In the genomic region with DNA sequence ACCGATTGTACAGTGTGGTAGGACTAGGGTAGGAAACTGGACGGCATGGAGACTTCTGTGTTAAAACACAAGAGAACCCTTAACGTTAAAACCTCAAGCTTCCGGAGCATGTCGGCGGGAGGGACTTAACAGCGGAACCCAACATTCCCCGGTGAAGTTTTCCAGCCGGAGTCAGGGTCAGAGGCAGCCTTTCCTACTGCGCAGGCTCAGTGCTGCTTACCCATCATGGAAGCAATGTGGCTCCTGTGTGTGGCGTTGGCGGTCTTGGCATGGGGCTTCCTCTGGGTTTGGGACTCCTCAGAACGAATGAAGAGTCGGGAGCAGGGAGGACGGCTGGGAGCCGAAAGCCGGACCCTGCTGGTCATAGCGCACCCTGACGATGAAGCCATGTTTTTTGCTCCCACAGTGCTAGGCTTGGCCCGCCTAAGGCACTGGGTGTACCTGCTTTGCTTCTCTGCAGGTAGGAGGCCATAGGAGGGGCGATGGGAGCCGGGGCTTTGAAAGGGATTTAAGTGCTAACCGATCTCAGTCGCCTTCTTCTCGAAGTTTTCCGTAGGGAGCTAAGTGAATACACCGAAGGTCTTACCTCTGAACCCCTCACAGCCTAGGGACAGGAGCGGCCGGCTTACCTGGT, we compare ENCODE assay signal across 8 cellular contexts. TPM values are rescaled to one million over a fixed set of nuclear protein-coding genes. Genes with fewer than 3 reads are reported as not detected.
DNase-seq lines count a peak whose midpoint lies in the region; ATAC-seq, FAIRE-seq and TF ChIP-seq lines count a peak whose summit lies in the region.

A gene (plus strand): TSS at position 209 of the 634 bp plus-strand sequence. CDS start 17 bp downstream, at position 226.

- no peaks in the 10 kb centered on the region for H3K9me3 ChIP-seq in HepG2 (ENCODE audit: low read length)

- H3K27ac ChIP-seq in dorsolateral prefrontal cortex (peak within 1 kb of the TSS; percentile 76 to 99 (median 97)), HepG2 (ENCODE audit: extremely low read length, insufficient read depth, low read length) (peak within 1 kb of the TSS; percentile 99)

- TSS peak; percentile 74 for BruUV-seq in HepG2 (replicated peaks; lab: Mats Ljungman, UMichigan)

- no peaks in the 10 kb centered on the region for H3K27me3 ChIP-seq in dorsolateral prefrontal cortex
- H3K27me3 ChIP-seq in HepG2 (ENCODE audit: control insufficient read depth in 1 of 2, insufficient read depth in 2 of 2, low read length in 2 of 2) = no peaks in the 10 kb centered on the region; a peak in 1 of 5 replicates

- POLR2A ChIA-PET in HepG2 (lab: Yijun Ruan, JAX) = interaction anchor here (0.5 to 6.3 kb wide), 14 partner anchors 9 to 221 kb away, joined by 3 to 77 read pairs (median 6); a partner anchor contains a TSS

- FAIRE-seq in HepG2 (lab: Jason Lieb, UNC) = peak; percentile 92

- ATAC-seq in GM18505 (IDR thresholded peaks at IDR 0.05; ENCODE audit: unreplicated experiment) = peak; percentile 36
- ATAC-seq in HG03520 (IDR thresholded peaks at IDR 0.05; ENCODE audit: unreplicated experiment) = peak; percentile 33
- peak; percentile 70 for ATAC-seq in HepG2
- ATAC-seq in GM21528 (IDR thresholded peaks at IDR 0.05; ENCODE audit: low FRiP score, unreplicated experiment) = no peak

- no peaks in the 10 kb centered on the region for H3K36me3 ChIP-seq in HepG2 (replicated peaks in 1 of 2; ENCODE audit: control insufficient read depth in 1 of 2, insufficient read depth in 2 of 2, low read length in 2 of 2)

- H3K4me2 ChIP-seq in HepG2 (ENCODE audit: low read depth, low read length) = peak within 1 kb of the TSS; percentile 93

- TF ChIP-seq EP300 in HepG2 (IDR thresholded peaks at IDR 0.05; ENCODE audit: low read depth in 2 of 2, low read length in 2 of 2) (peak in 1 of 2 experiments; percentile 21; a peak in 2 of 4 replicates), HepG2 (CRISPR knock-in tag; IDR thresholded peaks at IDR 0.05; ENCODE audit: borderline replicate concordance) (peak; percentile 37)

- TF ChIP-seq POLR2A in GM18505 (IDR thresholded peaks at IDR 0.05; ENCODE audit: borderline replicate concordance, extremely low read depth, insufficient read depth, insufficient read length) (peak; percentile 96), HepG2 (IDR thresholded peaks at IDR 0.05; ENCODE audit: insufficient read depth in 1 of 2, low read depth in 2 of 2, low read length in 2 of 2) (peak; percentile 95 to 99)

- DNase-seq in NCI-H774 (lab: John Stamatoyannopoulos, UW) (peak; percentile 74), dorsolateral prefrontal cortex (peak; percentile 76 to 90 (median 88)), HepG2 (ENCODE audit: low spot score) (peak; percentile 93)
- DNase-seq in activated CD4-positive, alpha-beta T cell treated with anti-CD3 and anti-CD28 coated beads, Interleukin-2, amount 50 U/mL, for 48 hours = peak; percentile 91 to 92
- DNase-seq in stimulated activated CD4-positive, alpha-beta T cell treated with anti-CD3 and anti-CD28 coated beads, Interleukin-2, amount 100 ng/mL, for 4 hours (ENCODE audit: low read depth) = peak; percentile 87

- H3K4me3 ChIP-seq in dorsolateral prefrontal cortex = peak within 1 kb of the TSS; percentile 65 to 100 (median 96)
- peak within 1 kb of the TSS; percentile 84 to 91 (median 88) for H3K4me3 ChIP-seq in HepG2 (replicated peaks in 1 of 3; ENCODE audit: insufficient read depth in 1 of 3, low read depth in 2 of 3, low read length in 3 of 3)

- whole genome bisulfite sequencing in HepG2 (ENCODE audit: low lambda C conversion rate) = 2% methylated on average over 18 of the region's 29 CpGs

- H3K4me1 ChIP-seq in HepG2 (ENCODE audit: insufficient read depth, low read length) = peaks cover 33% of the 10 kb centered on the region

- peak within 1 kb of the TSS; percentile 92 for H3K9ac ChIP-seq in HepG2 (ENCODE audit: insufficient read depth, low read depth, low read length)

- peaks cover 15% of the 10 kb centered on the region; the same call in 1 of the 2 replicates for H4K20me1 ChIP-seq in HepG2 (ENCODE audit: insufficient read depth, low read length)

- peak in 41 of 56 donors; percentile 12 to 60 (median 32) for TF ChIP-seq CTCF in dorsolateral prefrontal cortex (IDR thresholded peaks at IDR 0.05 in 54 of 56, conservative IDR thresholded peaks at IDR 0.05 in 2 of 56; ENCODE audit: low read depth in 1 of 56, partially characterized antibody in 56 of 56)
- TF ChIP-seq CTCF in HepG2 (CRISPR knock-in tag; IDR thresholded peaks at IDR 0.05) = peak; percentile 37

- peaks cover 67% of the 10 kb centered on the region for H3K79me2 ChIP-seq in HepG2 (ENCODE audit: insufficient read depth, low read length)

- peak within 1 kb of the TSS; percentile 59 for H2AFZ ChIP-seq in HepG2 (ENCODE audit: low read length)

- CTCF ChIA-PET in HepG2 (lab: Yijun Ruan, JAX; ENCODE audit: low intra/inter-chr PET ratio, low total read pairs) = no interaction called here

- intact Hi-C loops in dorsolateral prefrontal cortex (cut with DNase I) (loop anchor here (5.0 to 10.0 kb wide), 5 partner anchors 70 to 220 kb away; a partner anchor contains a TSS), HepG2 (cut with micrococcal nuclease; ENCODE audit: unreplicated experiment) (loop anchor here (5.0 kb wide), 1 partner anchor 135 kb away; a partner anchor contains a TSS)

- peak; percentile 36; the same call in 1 of the 2 replicates for TF ChIP-seq RAD21 in HepG2 (CRISPR knock-in tag; IDR thresholded peaks at IDR 0.05)

- in situ Hi-C loops in HepG2 (cut with HindIII; ENCODE audit: extremely low pct_ligation_motif_present, low pct_unique_long_range_greater_than_20kb) = no loop called here

TF ChIP-seq in HepG2, 621 proteins besides CTCF, POLR2A, EP300 and RAD21 (continues in another document):
- TF ChIP-seq, protein P1, sequence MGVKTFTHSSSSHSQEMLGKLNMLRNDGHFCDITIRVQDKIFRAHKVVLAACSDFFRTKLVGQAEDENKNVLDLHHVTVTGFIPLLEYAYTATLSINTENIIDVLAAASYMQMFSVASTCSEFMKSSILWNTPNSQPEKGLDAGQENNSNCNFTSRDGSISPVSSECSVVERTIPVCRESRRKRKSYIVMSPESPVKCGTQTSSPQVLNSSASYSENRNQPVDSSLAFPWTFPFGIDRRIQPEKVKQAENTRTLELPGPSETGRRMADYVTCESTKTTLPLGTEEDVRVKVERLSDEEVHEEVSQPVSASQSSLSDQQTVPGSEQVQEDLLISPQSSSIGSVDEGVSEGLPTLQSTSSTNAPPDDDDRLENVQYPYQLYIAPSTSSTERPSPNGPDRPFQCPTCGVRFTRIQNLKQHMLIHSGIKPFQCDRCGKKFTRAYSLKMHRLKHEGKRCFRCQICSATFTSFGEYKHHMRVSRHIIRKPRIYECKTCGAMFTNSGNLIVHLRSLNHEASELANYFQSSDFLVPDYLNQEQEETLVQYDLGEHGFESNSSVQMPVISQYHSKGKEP (CRISPR knock-in tag; IDR thresholded peaks at IDR 0.05) = 0 out of 2 replicates have a peak, but pooled peaks have one; percentile 61
- TF ChIP-seq HDAC1 (CRISPR knock-in tag; IDR thresholded peaks at IDR 0.05) (peak; percentile 92), ZNF790 (CRISPR knock-in tag; IDR thresholded peaks at IDR 0.05; ENCODE audit: borderline replicate concordance) (no peak; the same call in 1 of the 2 replicates), ATF7-NPFF (CRISPR knock-in tag; IDR thresholded peaks at IDR 0.05; ENCODE audit: low read depth) (peak; percentile 54; the same call in 1 of the 2 replicates), TRIM24 (CRISPR knock-in tag; IDR thresholded peaks at IDR 0.05) (no peak), ZNF333 (CRISPR knock-in tag; IDR thresholded peaks at IDR 0.05; ENCODE audit: borderline replicate concordance) (0 out of 2 replicates have a peak, but pooled peaks have one; percentile 66), ZSCAN31 (CRISPR knock-in tag; IDR thresholded peaks at IDR 0.05; ENCODE audit: low read depth) (no peak), EEA1 (CRISPR knock-in tag; IDR thresholded peaks at IDR 0.05; ENCODE audit: borderline replicate concordance) (peak; percentile 71; the same call in 1 of the 2 replicates), MIER3 (CRISPR knock-in tag; IDR thresholded peaks at IDR 0.05; ENCODE audit: borderline replicate concordance) (peak; percentile 98), ZNF543 (CRISPR knock-in tag; IDR thresholded peaks at IDR 0.05) (no peak)

RNA-seq across cellular contexts. Expression of the gene that starts here (rescaled TPM):
- total RNA-seq in dorsolateral prefrontal cortex (10 to 100 TPM; 24.7 to 68.2 (median 43.1) TPM), HepG2 (2016; rRNA removed; fragmentation: Illumina TruSeq; extraction: Trizol) (9.8 and 28.5 TPM in 2 replicates)
- total RNA-seq in HepG2 (2016; cell fraction: cytosol; rRNA removed; fragmentation: Illumina TruSeq; extraction: Trizol; ENCODE audit: low read depth) = 7.4 and 8.4 TPM in 2 replicates
- 9.8 and 25.0 TPM in 2 replicates for total RNA-seq in HepG2 (2016; cell fraction: insoluble cytoplasmic fraction; rRNA removed; fragmentation: Illumina TruSeq; extraction: Trizol)
- 8.9 and 10.6 TPM in 2 replicates for total RNA-seq in HepG2 (2016; cell fraction: membrane; rRNA removed; fragmentation: Illumina TruSeq; extraction: Trizol)
- 39.8 and 46.5 TPM in 2 replicates for total RNA-seq in HepG2 (2016; cell fraction: nucleus; rRNA removed; fragmentation: Illumina TruSeq; extraction: Trizol)
- polyA plus RNA-seq in HepG2 (2011; rRNA removed) = 63.8 and 89.6 TPM in 2 replicates
- 27.7 and 28.2 TPM in 2 replicates for polyA plus RNA-seq in HepG2 (2011; cell fraction: cytosol; rRNA removed)
- 389 and 455 TPM in 2 replicates for polyA plus RNA-seq in HepG2 (2011; cell fraction: nucleus; rRNA removed)
- polyA plus RNA-seq in HepG2 (2012) = 42.2 and 50.5 TPM in 2 replicates
- 3.6 and 3.9 TPM in 2 replicates for polyA plus RNA-seq in HepG2 (2016; cell fraction: cytosol; fragmentation: Illumina TruSeq; extraction: Trizol; ENCODE audit: low read depth)
- polyA plus RNA-seq in HepG2 (2016; cell fraction: insoluble cytoplasmic fraction; fragmentation: Illumina TruSeq; extraction: Trizol; ENCODE audit: low read depth) = 9.6 and 11.6 TPM in 2 replicates
- polyA plus RNA-seq in HepG2 (2016; cell fraction: membrane; fragmentation: Illumina TruSeq; extraction: Trizol; ENCODE audit: low read depth) = 4.3 and 5.4 TPM in 2 replicates
- polyA plus RNA-seq in HepG2 (2016; cell fraction: nucleus; fragmentation: Illumina TruSeq; extraction: Trizol; ENCODE audit: insufficient read depth, low read depth) = 49.3 and 55.4 TPM in 2 replicates
- polyA minus RNA-seq in HepG2 (2011; rRNA and poly(A)+ RNA removed; ENCODE audit: low replicate concordance) = 28.9 and 42.8 TPM in 2 replicates
- 9.2 and 9.4 TPM in 2 replicates for polyA minus RNA-seq in HepG2 (2011; cell fraction: cytosol; rRNA and poly(A)+ RNA removed)
- polyA minus RNA-seq in HepG2 (2011; cell fraction: nucleus; rRNA and poly(A)+ RNA removed) = 78.7 and 99.5 TPM in 2 replicates
